In genomic region chr3:183108470-183108869, GRCh38 we compare ENCODE assay signal across 14 cellular contexts. TPM values are rescaled to one million over a fixed set of nuclear protein-coding genes. Genes with fewer than 3 reads are reported as not detected.
DNase-seq lines count a peak whose midpoint lies in the region; ATAC-seq and TF ChIP-seq lines count a peak whose summit lies in the region.
"Had no signal": no experiment of that assay in that cellular context is flagged by ENCODE, and none has a peak within 500 bp of the region (broad histone marks: within the 10 kb centered on the region; RNA-seq: fewer than 3 reads in every experiment).

No MANE protein-coding gene starts in this region.

- H2AFZ ChIP-seq in PC-3 (ENCODE audit: low read length): no peak overlapping the region

- H3K27ac Mint-ChIP-seq in osteocyte (ENCODE audit: unreplicated experiment): no peak overlapping the region
- H3K27ac Mint-ChIP-seq: CD4-positive, alpha-beta memory T cell had no signal

- H4K20me1 ChIP-seq in PC-3 (ENCODE audit: low read length): no peaks in the 10 kb centered on the region

- H3K36me3 Mint-ChIP-seq in osteocyte (ENCODE audit: unreplicated experiment): peaks cover 2% of the 10 kb centered on the region
- H3K36me3 Mint-ChIP-seq: CD4-positive, alpha-beta memory T cell had no signal

- H3K4me3 Mint-ChIP-seq in osteocyte (ENCODE audit: unreplicated experiment): no peak overlapping the region
- H3K4me3 Mint-ChIP-seq: CD4-positive, alpha-beta memory T cell had no signal

- TF ChIP-seq CTCF in PC-3 (conservative IDR thresholded peaks at IDR 0.05; ENCODE audit: low read depth, low read length) (no peak), prostate gland (IDR thresholded peaks at IDR 0.05) (no peak), osteocyte (IDR thresholded peaks at IDR 0.05) (no peak)

- H3K27ac ChIP-seq in PC-3 (ENCODE audit: low read length) (peak overlapping the region; percentile 11), caudate nucleus (ENCODE audit: low read depth, low read length) (peak overlapping the region; percentile 45), prostate gland (peak overlapping the region; percentile 56 to 63)

- POLR2A ChIA-PET in PC-3 (lab: Charles Lee; ENCODE audit: unreplicated experiment): interaction anchor here (0.5 kb wide), 1 partner anchor 589 kb away, joined by 3 read pairs; the partner anchor contains the start of gene YEATS2

- ATAC-seq in PC-3: no peak
- ATAC-seq: Panc1, Right ventricle myocardium inferior had no signal

- H3K9me3 ChIP-seq in PC-3 (ENCODE audit: low read length) (no peaks in the 10 kb centered on the region), prostate gland (no peaks in the 10 kb centered on the region)

- no peak overlapping the region for H3K4me2 ChIP-seq in PC-3 (ENCODE audit: low read length)

- no peak overlapping the region for H3K4me3 ChIP-seq in PC-3 (ENCODE audit: low read length)
- no peak overlapping the region for H3K4me3 ChIP-seq in prostate gland

- H3K4me1 Mint-ChIP-seq in osteocyte (ENCODE audit: unreplicated experiment): peaks cover 18% of the 10 kb centered on the region
- H3K4me1 Mint-ChIP-seq: CD4-positive, alpha-beta memory T cell had no signal

- no peaks in the 10 kb centered on the region for H3K27me3 Mint-ChIP-seq in osteocyte (ENCODE audit: unreplicated experiment)

- no TSS peak for BruUV-seq in PC-3 (replicated peaks; lab: Mats Ljungman, UMichigan)

- H3K27me3 ChIP-seq in PC-3 (ENCODE audit: low read length) (no peaks in the 10 kb centered on the region), prostate gland (replicated peaks; ENCODE audit: insufficient read depth) (no peaks in the 10 kb centered on the region)

- intact Hi-C loops in PC-3 (cut with micrococcal nuclease) (no loop called here), prostate gland (cut with DNase I) (no loop called here)

- DNase-seq in NOMO-1 treated with DMSO at 0.1 percent for 48 hours (lab: John Stamatoyannopoulos, UW; ENCODE audit: unreplicated experiment) (peak; percentile 29), NOMO-1 (lab: John Stamatoyannopoulos, UW; ENCODE audit: unreplicated experiment in 2 of 2) (no peak), PC-3 (no peak), caudate nucleus (lab: John Stamatoyannopoulos, UW) (peak in 1 of 61 donors; percentile 18), prostate gland (ENCODE audit: low spot score) (no peak), osteocyte (ENCODE audit: extremely low spot score, unreplicated experiment) (no peak), iPS-NIHi11 (ENCODE audit: low spot score) (no peak), LoVo (ENCODE audit: low spot score) (no peak)
- DNase-seq: CD4-positive, alpha-beta memory T cell; NCI-H1417 treated with DMSO at 0.1 percent for 48 hours; NCI-H524 had no signal

- H3K9ac ChIP-seq in PC-3 (ENCODE audit: low read length): no peak overlapping the region

- CTCF ChIA-PET in PC-3 (lab: Charles Lee): interaction anchor here (0.6 kb wide), 1 partner anchor 81 kb away, joined by 3 read pairs; no protein-coding TSS in a partner anchor

- H3K4me1 ChIP-seq in PC-3 (ENCODE audit: insufficient read depth, low read length) (peaks cover 20% of the 10 kb centered on the region), prostate gland (replicated peaks) (no peaks in the 10 kb centered on the region)

- peaks cover 16% of the 10 kb centered on the region for H3K9me3 Mint-ChIP-seq in osteocyte (ENCODE audit: unreplicated experiment)

- H3K79me2 ChIP-seq in PC-3 (ENCODE audit: low read length): no peaks in the 10 kb centered on the region

- no peaks in the 10 kb centered on the region for H3K9me2 ChIP-seq in PC-3 (replicated peaks; ENCODE audit: low read length)

- WGBS in prostate gland: 70% methylated on average over 4 of the region's 4 CpGs

- no peak for TF ChIP-seq POLR2A in prostate gland (IDR thresholded peaks at IDR 0.05)

- no peaks in the 10 kb centered on the region for H3F3A ChIP-seq in PC-3 (ENCODE audit: low read length, unreplicated experiment)

- H3K36me3 ChIP-seq in PC-3 (ENCODE audit: low read depth, low read length): no peaks in the 10 kb centered on the region
- H3K36me3 ChIP-seq in prostate gland: no peaks in the 10 kb centered on the region

RNA-seq across cellular contexts. Expression of gene MCCC1, which starts 9.2 kb away (rescaled TPM):
- total RNA-seq in PC-3 (2014; rRNA removed) (18.5 and 26.3 TPM in 2 replicates), prostate gland (10 to 100 TPM; 37.5 to 54.6 TPM), osteocyte (37.4 and 37.9 TPM in 2 replicates)

RNA-seq across cellular contexts. Expression of gene LAMP3, which starts 54.1 kb away (rescaled TPM):
- total RNA-seq in PC-3 (2014; rRNA removed): 2.8 and 3.2 TPM in 2 replicates
- total RNA-seq in prostate gland: 1 to 10 TPM; 1.3 to 3.7 TPM
- total RNA-seq in osteocyte: 2.3 and 2.9 TPM in 2 replicates
- total RNA-seq: A172, Right ventricle myocardium inferior had no signal
